ENCODE assay signal across 1 cellular context in the genomic region with DNA sequence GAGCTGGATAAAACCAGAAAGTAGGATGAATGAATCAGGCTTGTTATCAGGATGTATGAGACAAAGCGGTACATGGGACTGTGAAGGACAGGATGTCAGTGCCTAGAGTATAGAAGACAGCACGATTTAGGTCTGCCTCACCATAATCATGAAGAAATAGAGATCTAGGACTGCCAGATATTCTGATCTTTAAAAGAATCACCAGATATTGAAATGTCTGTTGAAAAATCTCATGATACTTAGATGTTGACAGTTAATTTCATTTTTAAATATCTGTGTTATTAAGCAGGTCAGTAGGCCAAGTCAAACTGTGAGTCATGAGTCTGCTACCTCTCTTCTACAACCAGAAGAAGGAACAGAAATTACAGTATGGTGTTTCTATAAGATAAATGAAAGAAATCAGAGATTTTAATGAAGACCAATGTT.
TF ChIP-seq lines count a peak whose summit lies in the region.

No MANE protein-coding gene starts in this region.

TF ChIP-seq in GM12878, 131 proteins besides CTCF, POLR2A, EP300 and RAD21 (continued from another document and continues in another):
- TF ChIP-seq, protein P1, sequence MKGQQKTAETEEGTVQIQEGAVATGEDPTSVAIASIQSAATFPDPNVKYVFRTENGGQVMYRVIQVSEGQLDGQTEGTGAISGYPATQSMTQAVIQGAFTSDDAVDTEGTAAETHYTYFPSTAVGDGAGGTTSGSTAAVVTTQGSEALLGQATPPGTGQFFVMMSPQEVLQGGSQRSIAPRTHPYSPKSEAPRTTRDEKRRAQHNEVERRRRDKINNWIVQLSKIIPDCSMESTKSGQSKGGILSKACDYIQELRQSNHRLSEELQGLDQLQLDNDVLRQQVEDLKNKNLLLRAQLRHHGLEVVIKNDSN (IDR thresholded peaks at IDR 0.05; ENCODE audit: borderline replicate concordance, extremely low read length, insufficient read depth, low read depth, low read length): no peak
- TF ChIP-seq, protein P2, sequence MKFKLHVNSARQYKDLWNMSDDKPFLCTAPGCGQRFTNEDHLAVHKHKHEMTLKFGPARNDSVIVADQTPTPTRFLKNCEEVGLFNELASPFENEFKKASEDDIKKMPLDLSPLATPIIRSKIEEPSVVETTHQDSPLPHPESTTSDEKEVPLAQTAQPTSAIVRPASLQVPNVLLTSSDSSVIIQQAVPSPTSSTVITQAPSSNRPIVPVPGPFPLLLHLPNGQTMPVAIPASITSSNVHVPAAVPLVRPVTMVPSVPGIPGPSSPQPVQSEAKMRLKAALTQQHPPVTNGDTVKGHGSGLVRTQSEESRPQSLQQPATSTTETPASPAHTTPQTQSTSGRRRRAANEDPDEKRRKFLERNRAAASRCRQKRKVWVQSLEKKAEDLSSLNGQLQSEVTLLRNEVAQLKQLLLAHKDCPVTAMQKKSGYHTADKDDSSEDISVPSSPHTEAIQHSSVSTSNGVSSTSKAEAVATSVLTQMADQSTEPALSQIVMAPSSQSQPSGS (IDR thresholded peaks at IDR 0.05; ENCODE audit: low read length): no peak
- TF ChIP-seq STAT3 (IDR thresholded peaks at IDR 0.05; ENCODE audit: low read depth, low read length) (no peak), POLR2AphosphoS5 (IDR thresholded peaks at IDR 0.05; ENCODE audit: low read length) (no peak), SMARCA5 (IDR thresholded peaks at IDR 0.05) (0 out of 2 replicates have a peak, but pooled peaks have one; percentile 31), SPI1 (IDR thresholded peaks at IDR 0.05; ENCODE audit: borderline replicate concordance, insufficient read depth, low read depth, low read length) (peak; percentile 49; the same call in 1 of the 2 replicates), GATAD2B (conservative IDR thresholded peaks at IDR 0.05; ENCODE audit: low read depth) (no peak), ZNF622 (IDR thresholded peaks at IDR 0.05) (no peak), FOXK2 (IDR thresholded peaks at IDR 0.05) (no peak), CUX1 (IDR thresholded peaks at IDR 0.05; ENCODE audit: insufficient replicate concordance, low read depth, low read length) (no peak), KLF5 (IDR thresholded peaks at IDR 0.05; ENCODE audit: partially characterized antibody) (no peak), HSF1 (IDR thresholded peaks at IDR 0.05; ENCODE audit: low read depth, low read length) (no peak), NKRF (conservative IDR thresholded peaks at IDR 0.05) (no peak), NR2F1 (conservative IDR thresholded peaks at IDR 0.05) (peak; percentile 94), MYB (IDR thresholded peaks at IDR 0.05; ENCODE audit: borderline replicate concordance, low read depth, low read length) (no peak), SREBF2 (IDR thresholded peaks at IDR 0.05; ENCODE audit: low read length) (no peak), HDAC6 (IDR thresholded peaks at IDR 0.05; ENCODE audit: unreplicated experiment) (no peak), SP1 (IDR thresholded peaks at IDR 0.05; ENCODE audit: low read depth, low read length) (no peak), ZBTB40 (IDR thresholded peaks at IDR 0.05; ENCODE audit: borderline replicate concordance) (no peak), SKIL (IDR thresholded peaks at IDR 0.05; ENCODE audit: low read depth, poor library complexity, severe bottlenecking) (peak; percentile 55), DPF2 (IDR thresholded peaks at IDR 0.05) (no peak), ZZZ3 (IDR thresholded peaks at IDR 0.05; ENCODE audit: control insufficient read depth, insufficient read length, low read depth) (no peak), TCF12 (IDR thresholded peaks at IDR 0.05; ENCODE audit: low read depth, low read length) (no peak), EGR1 (IDR thresholded peaks at IDR 0.05; ENCODE audit: borderline replicate concordance in 1 of 2, low read depth in 2 of 2, low read length in 2 of 2) (no peak), HCFC1 (IDR thresholded peaks at IDR 0.05; ENCODE audit: low read length) (no peak)
- TF ChIP-seq, protein P3, sequence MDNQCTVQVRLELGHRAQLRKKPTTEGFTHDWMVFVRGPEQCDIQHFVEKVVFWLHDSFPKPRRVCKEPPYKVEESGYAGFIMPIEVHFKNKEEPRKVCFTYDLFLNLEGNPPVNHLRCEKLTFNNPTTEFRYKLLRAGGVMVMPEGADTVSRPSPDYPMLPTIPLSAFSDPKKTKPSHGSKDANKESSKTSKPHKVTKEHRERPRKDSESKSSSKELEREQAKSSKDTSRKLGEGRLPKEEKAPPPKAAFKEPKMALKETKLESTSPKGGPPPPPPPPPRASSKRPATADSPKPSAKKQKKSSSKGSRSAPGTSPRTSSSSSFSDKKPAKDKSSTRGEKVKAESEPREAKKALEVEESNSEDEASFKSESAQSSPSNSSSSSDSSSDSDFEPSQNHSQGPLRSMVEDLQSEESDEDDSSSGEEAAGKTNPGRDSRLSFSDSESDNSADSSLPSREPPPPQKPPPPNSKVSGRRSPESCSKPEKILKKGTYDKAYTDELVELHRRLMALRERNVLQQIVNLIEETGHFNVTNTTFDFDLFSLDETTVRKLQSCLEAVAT (IDR thresholded peaks at IDR 0.05): peak; percentile 48; the same call in 1 of the 2 replicates
- TF ChIP-seq, protein P4, sequence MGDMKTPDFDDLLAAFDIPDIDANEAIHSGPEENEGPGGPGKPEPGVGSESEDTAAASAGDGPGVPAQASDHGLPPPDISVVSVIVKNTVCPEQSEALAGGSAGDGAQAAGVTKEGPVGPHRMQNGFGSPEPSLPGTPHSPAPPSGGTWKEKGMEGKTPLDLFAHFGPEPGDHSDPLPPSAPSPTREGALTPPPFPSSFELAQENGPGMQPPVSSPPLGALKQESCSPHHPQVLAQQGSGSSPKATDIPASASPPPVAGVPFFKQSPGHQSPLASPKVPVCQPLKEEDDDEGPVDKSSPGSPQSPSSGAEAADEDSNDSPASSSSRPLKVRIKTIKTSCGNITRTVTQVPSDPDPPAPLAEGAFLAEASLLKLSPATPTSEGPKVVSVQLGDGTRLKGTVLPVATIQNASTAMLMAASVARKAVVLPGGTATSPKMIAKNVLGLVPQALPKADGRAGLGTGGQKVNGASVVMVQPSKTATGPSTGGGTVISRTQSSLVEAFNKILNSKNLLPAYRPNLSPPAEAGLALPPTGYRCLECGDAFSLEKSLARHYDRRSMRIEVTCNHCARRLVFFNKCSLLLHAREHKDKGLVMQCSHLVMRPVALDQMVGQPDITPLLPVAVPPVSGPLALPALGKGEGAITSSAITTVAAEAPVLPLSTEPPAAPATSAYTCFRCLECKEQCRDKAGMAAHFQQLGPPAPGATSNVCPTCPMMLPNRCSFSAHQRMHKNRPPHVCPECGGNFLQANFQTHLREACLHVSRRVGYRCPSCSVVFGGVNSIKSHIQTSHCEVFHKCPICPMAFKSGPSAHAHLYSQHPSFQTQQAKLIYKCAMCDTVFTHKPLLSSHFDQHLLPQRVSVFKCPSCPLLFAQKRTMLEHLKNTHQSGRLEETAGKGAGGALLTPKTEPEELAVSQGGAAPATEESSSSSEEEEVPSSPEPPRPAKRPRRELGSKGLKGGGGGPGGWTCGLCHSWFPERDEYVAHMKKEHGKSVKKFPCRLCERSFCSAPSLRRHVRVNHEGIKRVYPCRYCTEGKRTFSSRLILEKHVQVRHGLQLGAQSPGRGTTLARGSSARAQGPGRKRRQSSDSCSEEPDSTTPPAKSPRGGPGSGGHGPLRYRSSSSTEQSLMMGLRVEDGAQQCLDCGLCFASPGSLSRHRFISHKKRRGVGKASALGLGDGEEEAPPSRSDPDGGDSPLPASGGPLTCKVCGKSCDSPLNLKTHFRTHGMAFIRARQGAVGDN (IDR thresholded peaks at IDR 0.05): peak; percentile 58; the same call in 1 of the 2 replicates
